15 cellular contexts compared by ENCODE assay signal in genomic region chr18:58316400-58316942, GRCh38.
A peak's percentile ranks its signal among the peaks of the same experiment; 100 is the strongest.
DNase-seq lines count a peak whose midpoint lies in the region; ATAC-seq and TF ChIP-seq lines count a peak whose summit lies in the region.
"Had no signal": no experiment of that assay in that cellular context is flagged by ENCODE, and none has a peak within 500 bp of the region (broad histone marks: within the 10 kb centered on the region; RNA-seq: fewer than 3 reads in every experiment).

No MANE protein-coding gene starts in this region.

- H3K9me3 ChIP-seq in Caco-2 (no peaks in the 10 kb centered on the region), left lung (no peaks in the 10 kb centered on the region), sigmoid colon (no peaks in the 10 kb centered on the region)
- H3K9me3 ChIP-seq: ascending aorta had no signal

- POLR2A ChIA-PET in Caco-2 (lab: Charles Lee): no interaction called here

- ATAC-seq in left lung (no peak), HG02981 (IDR thresholded peaks at IDR 0.05; ENCODE audit: unreplicated experiment) (no peak)
- ATAC-seq: effector memory CD8-positive, alpha-beta T cell had no signal

- no peak for TF ChIP-seq EP300 in sigmoid colon (IDR thresholded peaks at IDR 0.05)

- H3K36me3 ChIP-seq in Caco-2 (ENCODE audit: control insufficient read depth, insufficient read depth, low read length) (no peaks in the 10 kb centered on the region), left lung (no peaks in the 10 kb centered on the region), sigmoid colon (no peaks in the 10 kb centered on the region)
- H3K36me3 ChIP-seq: ascending aorta had no signal

- no peaks in the 10 kb centered on the region for H3K9me3 Mint-ChIP-seq in Caco-2 (ENCODE audit: unreplicated experiment)
- H3K9me3 Mint-ChIP-seq: activated CD4-positive, alpha-beta T cell treated with anti-CD3 and anti-CD28 coated beads, Interleukin-2, amount 10 ng/mL, durations not matched to agents 24 days and 14 days; activated T-helper 1 cell treated with anti-CD3 and anti-CD28 coated beads, Interleukin-12 subunit alpha, Interleukin-12 subunit beta, Interleukin-2, Interleukin-4 antibody, amounts not matched to agents 30 ng/mL and 10 ng/mL and 1 ng/mL, durations not matched to agents 14 hours and 24 hours and 36 hours; effector memory CD8-positive, alpha-beta T cell had no signal

- intact Hi-C loops in Caco-2 (cut with micrococcal nuclease; ENCODE audit: unreplicated experiment): no loop called here
- intact Hi-C loops in left lung (cut with DNase I): no loop called here
- intact Hi-C loops in sigmoid colon (cut with DNase I): loop anchor here (5.0 kb wide), 1 partner anchor 269 kb away; no protein-coding TSS in a partner anchor

- H3K27ac Mint-ChIP-seq in Caco-2 (ENCODE audit: unreplicated experiment): peak overlapping the region; percentile 25
- H3K27ac Mint-ChIP-seq: activated CD4-positive, alpha-beta T cell treated with anti-CD3 and anti-CD28 coated beads, Interleukin-2, amount 10 ng/mL, durations not matched to agents 24 days and 14 days; activated T-helper 1 cell treated with anti-CD3 and anti-CD28 coated beads, Interleukin-12 subunit alpha, Interleukin-12 subunit beta, Interleukin-2, Interleukin-4 antibody, amounts not matched to agents 30 ng/mL and 10 ng/mL and 1 ng/mL, durations not matched to agents 14 hours and 24 hours and 36 hours had no signal

- 0 out of 2 replicates have a peak, but pooled peaks cover under 1% of the 10 kb centered on the region for H3K4me1 ChIP-seq in Caco-2
- peaks cover 23 to 49% of the 10 kb centered on the region in 2 donors for H3K4me1 ChIP-seq in left lung
- H3K4me1 ChIP-seq in sigmoid colon: peaks cover 0 to 51% (median 41%) of the 10 kb centered on the region in 4 donors
- H3K4me1 ChIP-seq: ascending aorta had no signal

- peaks cover 21% of the 10 kb centered on the region for H3K36me3 Mint-ChIP-seq in Caco-2 (ENCODE audit: insufficient read depth, unreplicated experiment)

- WGBS in sigmoid colon, 2 donors: 81 to 87% methylated on average over 11 of the region's 11 CpGs

- TF ChIP-seq POLR2A in sigmoid colon (IDR thresholded peaks at IDR 0.05): no peak

- H3K4me3 Mint-ChIP-seq in Caco-2 (ENCODE audit: unreplicated experiment): no peak overlapping the region
- H3K4me3 Mint-ChIP-seq: activated CD4-positive, alpha-beta T cell treated with anti-CD3 and anti-CD28 coated beads, Interleukin-2, amount 10 ng/mL, durations not matched to agents 24 days and 14 days; activated T-helper 1 cell treated with anti-CD3 and anti-CD28 coated beads, Interleukin-12 subunit alpha, Interleukin-12 subunit beta, Interleukin-2, Interleukin-4 antibody, amounts not matched to agents 30 ng/mL and 10 ng/mL and 1 ng/mL, durations not matched to agents 14 hours and 24 hours and 36 hours; effector memory CD8-positive, alpha-beta T cell had no signal

- no peak overlapping the region for H3K4me3 ChIP-seq in Caco-2 (ENCODE audit: low read depth, low read length)
- H3K4me3 ChIP-seq in left lung: no peak overlapping the region
- H3K4me3 ChIP-seq in sigmoid colon: no peak overlapping the region
- H3K4me3 ChIP-seq: ascending aorta, PC-9 had no signal

- H3K4me1 Mint-ChIP-seq in Caco-2 (ENCODE audit: low read depth, unreplicated experiment): peaks cover 11% of the 10 kb centered on the region

- no TSS peak for BruUV-seq in Caco-2 (replicated peaks; lab: Mats Ljungman, UMichigan)

- no peak for DNase-seq in Caco-2
- DNase-seq in left lung: no peak
- DNase-seq in sigmoid colon: no peak
- no peak for DNase-seq in NCI-H69 (lab: John Stamatoyannopoulos, UW)
- DNase-seq in midbrain (lab: John Stamatoyannopoulos, UW): no peak
- no peak for DNase-seq in HuH-7.5 (ENCODE audit: low spot score)
- DNase-seq: effector memory CD8-positive, alpha-beta T cell; MM.1S; occipital lobe had no signal

- no peak for TF ChIP-seq CTCF in Caco-2 (IDR thresholded peaks at IDR 0.05; ENCODE audit: insufficient read depth in 1 of 2, low read depth in 1 of 2, low read length in 1 of 2, severe bottlenecking in 1 of 2, unreplicated experiment in 1 of 2)
- no peak for TF ChIP-seq CTCF in left lung (IDR thresholded peaks at IDR 0.05)
- no peak for TF ChIP-seq CTCF in sigmoid colon (IDR thresholded peaks at IDR 0.05)

- peak overlapping the region; percentile 9 for H3K27ac ChIP-seq in angular gyrus (ENCODE audit: low read depth, low read length)
- peak overlapping the region; percentile 51 to 75 for H3K27ac ChIP-seq in left lung
- H3K27ac ChIP-seq in sigmoid colon: peak overlapping the region; percentile 65 to 76 (median 74)
- H3K27ac ChIP-seq: ascending aorta had no signal

- CTCF ChIA-PET in Caco-2 (lab: Charles Lee): no interaction called here

- H3K27me3 ChIP-seq in Caco-2 (replicated peaks; ENCODE audit: control insufficient read depth, insufficient read depth, low read length) (no peaks in the 10 kb centered on the region), left lung (no peaks in the 10 kb centered on the region), sigmoid colon (no peaks in the 10 kb centered on the region)
- H3K27me3 ChIP-seq: ascending aorta had no signal

- H3K27me3 Mint-ChIP-seq in Caco-2 (ENCODE audit: insufficient read depth, unreplicated experiment): no peaks in the 10 kb centered on the region

Comparison
In these comparisons a context has a peak if more than half of its experiments do, and no peak if none do; other contexts are left out.
1. H3K27ac ChIP-seq: peak in every context shown above with its lines; median percentile 74 in sigmoid colon; 63 in left lung; 9 in angular gyrus.